ENCODE assay signal across 11 cellular contexts in the genomic region with DNA sequence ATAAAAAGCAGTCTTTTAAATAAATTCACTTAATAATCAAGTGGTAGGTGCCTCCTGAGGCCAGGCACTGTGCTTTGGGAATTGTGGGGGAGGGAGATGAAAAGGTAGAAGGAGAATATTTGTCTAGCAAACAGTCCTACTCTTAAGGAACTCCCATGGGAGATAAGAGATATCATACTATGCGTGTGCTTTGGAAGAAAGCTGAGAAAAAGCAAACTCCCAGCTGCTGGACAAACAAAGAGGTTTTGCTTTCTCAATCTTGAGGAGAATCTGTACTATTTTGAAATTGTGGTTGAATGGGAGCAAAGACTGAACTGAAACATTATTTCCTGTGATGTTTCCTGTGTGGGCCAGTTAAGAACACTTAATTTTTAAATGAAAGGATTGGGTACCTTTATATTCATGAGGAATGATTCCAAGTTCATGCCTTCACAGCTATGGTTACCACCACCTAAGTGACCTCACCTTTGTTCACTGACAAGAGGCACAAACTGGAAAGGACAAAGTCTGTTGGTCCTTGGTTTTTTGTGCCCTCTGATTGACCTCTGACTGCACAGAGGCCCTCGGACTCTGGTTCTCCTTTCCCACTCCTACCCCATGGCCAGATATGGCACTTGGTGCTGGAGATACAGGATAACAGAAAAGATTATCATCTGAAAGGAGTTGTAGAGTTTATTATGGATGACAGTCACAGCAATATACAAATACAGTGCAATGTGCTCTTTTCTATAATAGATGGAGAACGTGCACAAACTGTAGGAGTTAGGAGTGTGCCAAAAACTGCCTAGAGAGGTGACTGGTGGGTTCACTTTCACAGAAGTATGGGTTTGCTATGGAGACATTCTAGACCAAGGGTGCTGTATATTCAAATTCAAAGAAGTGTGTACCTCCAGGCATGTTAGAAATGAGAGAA. TPM values are rescaled to one million over a fixed set of nuclear protein-coding genes. Genes with fewer than 3 reads are reported as not detected.
DNase-seq lines count a peak whose midpoint lies in the region; ATAC-seq and TF ChIP-seq lines count a peak whose summit lies in the region.
"Had no signal": no experiment of that assay in that cellular context is flagged by ENCODE, and none has a peak within 500 bp of the region (broad histone marks: within the 10 kb centered on the region; RNA-seq: fewer than 3 reads in every experiment).

No MANE protein-coding gene starts in this region.

- 36 to 37% methylated on average over 3 of the region's 3 CpGs for WGBS in aorta, 2 donors

- H3K79me2 ChIP-seq in DOHH2 (ENCODE audit: control insufficient read depth, low read length) = peaks cover 83% of the 10 kb centered on the region
- H3K79me2 ChIP-seq in Loucy (ENCODE audit: insufficient read depth, low read length) = peaks cover 63% of the 10 kb centered on the region
- no peaks in the 10 kb centered on the region for H3K79me2 ChIP-seq in GM23338 (replicated peaks; ENCODE audit: insufficient read depth)
- H3K79me2 ChIP-seq: hepatocyte had no signal

- H3K4me1 ChIP-seq in DOHH2 (ENCODE audit: control insufficient read depth, low read length) (peaks cover 77% of the 10 kb centered on the region), Loucy (ENCODE audit: insufficient read depth, low read length, poor library complexity, severe bottlenecking) (peaks cover 62% of the 10 kb centered on the region), aorta (ENCODE audit: control insufficient read depth in 1 of 2, insufficient read depth in 2 of 2, low read length in 2 of 2) (no peaks in the 10 kb centered on the region), GM23338 (ENCODE audit: insufficient read depth) (peaks cover 10% of the 10 kb centered on the region; the same call in 1 of the 2 replicates)

- H3K4me3 Mint-ChIP-seq in activated naive CD8-positive, alpha-beta T cell treated with anti-CD3 and anti-CD28 coated beads, Interleukin-2, amount 50 U/mL, for 24 hours = peak overlapping the region; percentile 93
- H3K4me3 Mint-ChIP-seq in progenitor cell of endocrine pancreas (ENCODE audit: low read depth) = no peak overlapping the region
- H3K4me3 Mint-ChIP-seq in GM23338 = no peak overlapping the region

- H2AFZ ChIP-seq in Loucy (ENCODE audit: low read length) (peak overlapping the region; percentile 58), GM23338 (no peak overlapping the region)
- H2AFZ ChIP-seq: hepatocyte had no signal

- H3K27ac Mint-ChIP-seq in activated naive CD8-positive, alpha-beta T cell treated with anti-CD3 and anti-CD28 coated beads, Interleukin-2, amount 50 U/mL, for 24 hours = peak overlapping the region; percentile 98
- peak overlapping the region; percentile 51 for H3K27ac Mint-ChIP-seq in progenitor cell of endocrine pancreas
- H3K27ac Mint-ChIP-seq in GM23338 = no peak overlapping the region

- H3K9me2 ChIP-seq in DOHH2 (replicated peaks; ENCODE audit: control insufficient read depth, low read length) (no peaks in the 10 kb centered on the region), Loucy (replicated peaks; ENCODE audit: low read depth, low read length) (no peaks in the 10 kb centered on the region), GM23338 (ENCODE audit: insufficient read depth) (peaks cover 5% of the 10 kb centered on the region; the same call in 1 of the 2 replicates)

- DNase-seq in activated naive CD8-positive, alpha-beta T cell treated with anti-CD3 and anti-CD28 coated beads, Interleukin-2, amount 50 U/mL, for 24 hours = no peak
- DNase-seq in progenitor cell of endocrine pancreas (ENCODE audit: low spot score, unreplicated experiment) (no peak), NCI-H2081 (lab: John Stamatoyannopoulos, UW) (no peak), aorta (no peak), GM23338 (ENCODE audit: low spot score) (no peak)

- H3K4me2 ChIP-seq in DOHH2 (ENCODE audit: low read length) (peak overlapping the region; percentile 99), Loucy (ENCODE audit: low read depth, low read length, poor library complexity, severe bottlenecking) (peak overlapping the region; percentile 95), GM23338 (no peak overlapping the region)
- H3K4me2 ChIP-seq: hepatocyte had no signal

- H3K9me3 ChIP-seq in DOHH2 (ENCODE audit: control insufficient read depth, insufficient read depth, low read length) = no peaks in the 10 kb centered on the region
- no peaks in the 10 kb centered on the region for H3K9me3 ChIP-seq in Loucy (ENCODE audit: insufficient read depth, low read depth, low read length)
- H3K9me3 ChIP-seq in aorta (ENCODE audit: control insufficient read depth, low read length) = no peaks in the 10 kb centered on the region

- H3K4me3 ChIP-seq in DOHH2 (ENCODE audit: low read length) = peak overlapping the region; percentile 82
- peak overlapping the region; percentile 88 for H3K4me3 ChIP-seq in Loucy (ENCODE audit: low read length, poor library complexity, severe bottlenecking)
- H3K4me3 ChIP-seq in aorta (ENCODE audit: low read length in 2 of 2) = no peak overlapping the region
- H3K4me3 ChIP-seq in GM23338 = no peak overlapping the region
- H3K4me3 ChIP-seq: hepatocyte had no signal

- peaks cover 21% of the 10 kb centered on the region for H3K36me3 Mint-ChIP-seq in activated naive CD8-positive, alpha-beta T cell treated with anti-CD3 and anti-CD28 coated beads, Interleukin-2, amount 50 U/mL, for 24 hours (ENCODE audit: low read depth)
- H3K36me3 Mint-ChIP-seq in progenitor cell of endocrine pancreas (ENCODE audit: insufficient read depth) (no peaks in the 10 kb centered on the region), GM23338 (ENCODE audit: low read depth) (no peaks in the 10 kb centered on the region)

- H3K27me3 Mint-ChIP-seq in activated naive CD8-positive, alpha-beta T cell treated with anti-CD3 and anti-CD28 coated beads, Interleukin-2, amount 50 U/mL, for 24 hours = no peaks in the 10 kb centered on the region
- H3K27me3 Mint-ChIP-seq in progenitor cell of endocrine pancreas (no peaks in the 10 kb centered on the region), GM23338 (ENCODE audit: insufficient read depth, low read depth, poor library complexity) (peaks cover 1% of the 10 kb centered on the region)

- peak overlapping the region; percentile 83 for H3K9ac ChIP-seq in Loucy (ENCODE audit: low read depth, low read length, poor library complexity, severe bottlenecking)

- intact Hi-C loops in aorta (cut with DNase I) = no loop called here

- H3K27ac ChIP-seq in DOHH2 (ENCODE audit: low read depth, low read length) = peak overlapping the region; percentile 98
- no peak overlapping the region for H3K27ac ChIP-seq in aorta (ENCODE audit: low read depth in 1 of 2, low read length in 2 of 2)
- H3K27ac ChIP-seq in GM23338 (ENCODE audit: low read depth) = no peak overlapping the region
- H3K27ac ChIP-seq: hepatocyte had no signal

- peaks cover 12% of the 10 kb centered on the region; the same call in 1 of the 2 replicates for H4K20me1 ChIP-seq in DOHH2 (ENCODE audit: control insufficient read depth, insufficient read depth, low read depth, low read length)
- H4K20me1 ChIP-seq in Loucy (ENCODE audit: insufficient read depth, low read length, poor library complexity, severe bottlenecking) = peaks cover 24% of the 10 kb centered on the region
- H4K20me1 ChIP-seq in GM23338 (replicated peaks; ENCODE audit: insufficient read depth) = no peaks in the 10 kb centered on the region

- peaks cover 41% of the 10 kb centered on the region for H3F3A ChIP-seq in DOHH2 (ENCODE audit: control insufficient read depth, insufficient read depth)
- peaks cover 7% of the 10 kb centered on the region; the same call in 1 of the 2 replicates for H3F3A ChIP-seq in Loucy (ENCODE audit: low read depth)
- no peaks in the 10 kb centered on the region for H3F3A ChIP-seq in GM23338 (replicated peaks; ENCODE audit: low read depth)

- H3K36me3 ChIP-seq in DOHH2 (ENCODE audit: control insufficient read depth, low read length) (peaks cover 65% of the 10 kb centered on the region), Loucy (ENCODE audit: insufficient read depth, low read length) (no peaks in the 10 kb centered on the region), aorta (ENCODE audit: control insufficient read depth in 1 of 2, insufficient read depth in 2 of 2, low read length in 1 of 2) (no peaks in the 10 kb centered on the region), GM23338 (ENCODE audit: insufficient read depth) (no peaks in the 10 kb centered on the region)

- no peaks in the 10 kb centered on the region for H3K9me3 Mint-ChIP-seq in activated naive CD8-positive, alpha-beta T cell treated with anti-CD3 and anti-CD28 coated beads, Interleukin-2, amount 50 U/mL, for 24 hours
- H3K9me3 Mint-ChIP-seq in progenitor cell of endocrine pancreas (ENCODE audit: low read depth) (peaks cover 21% of the 10 kb centered on the region), GM23338 (no peaks in the 10 kb centered on the region)

- ATAC-seq in activated naive CD8-positive, alpha-beta T cell treated with anti-CD3 and anti-CD28 coated beads, Interleukin-2, amount 50 U/mL, for 24 hours = no peak
- ATAC-seq in HG02610 (IDR thresholded peaks at IDR 0.05; ENCODE audit: unreplicated experiment) (no peak), aorta (ENCODE audit: low FRiP score) (no peak), GM23338 (no peak)

- H3K27me3 ChIP-seq in DOHH2 (ENCODE audit: control insufficient read depth, low read length) (no peaks in the 10 kb centered on the region), Loucy (ENCODE audit: insufficient read depth, low read length, poor library complexity, severe bottlenecking) (no peaks in the 10 kb centered on the region), aorta (ENCODE audit: control insufficient read depth in 1 of 2, insufficient read depth in 2 of 2, low read length in 1 of 2) (no peaks in the 10 kb centered on the region), GM23338 (ENCODE audit: insufficient read depth) (no peaks in the 10 kb centered on the region)
- H3K27me3 ChIP-seq: hepatocyte had no signal

- no peak for TF ChIP-seq CTCF in DOHH2 (IDR thresholded peaks at IDR 0.05; ENCODE audit: low read depth, low read length, poor library complexity, severe bottlenecking)
- no peak for TF ChIP-seq CTCF in Loucy (conservative IDR thresholded peaks at IDR 0.05; ENCODE audit: low read length)
- TF ChIP-seq CTCF in progenitor cell of endocrine pancreas (IDR thresholded peaks at IDR 0.05; ENCODE audit: unreplicated experiment) = no peak
- no peak for TF ChIP-seq CTCF in GM23338 (conservative IDR thresholded peaks at IDR 0.05; ENCODE audit: low read depth in 2 of 2)

- peaks cover 53% of the 10 kb centered on the region for H3K4me1 Mint-ChIP-seq in activated naive CD8-positive, alpha-beta T cell treated with anti-CD3 and anti-CD28 coated beads, Interleukin-2, amount 50 U/mL, for 24 hours
- H3K4me1 Mint-ChIP-seq in progenitor cell of endocrine pancreas (ENCODE audit: low read depth) = peaks cover 15% of the 10 kb centered on the region
- H3K4me1 Mint-ChIP-seq in GM23338 = peaks cover 17% of the 10 kb centered on the region

TF ChIP-seq in GM23338, 12 proteins besides CTCF, POLR2A, EP300 and RAD21 (continues in another document):
- TF ChIP-seq ZNF331 (CRISPR knock-in tag; IDR thresholded peaks at IDR 0.05; ENCODE audit: low read depth) (no peak), EZH2 (IDR thresholded peaks at IDR 0.05; ENCODE audit: low read depth, unreplicated experiment) (no peak), EZH2phosphoT487 (IDR thresholded peaks at IDR 0.05; ENCODE audit: unreplicated experiment) (no peak)

RNA-seq across cellular contexts. Expression of gene CD53, which starts 1.6 kb away (rescaled TPM):
- not detected in 2 replicates for total RNA-seq in progenitor cell of endocrine pancreas
- total RNA-seq in aorta = 10 to 100 TPM; 38.3 to 50.7 TPM
- 10 to 100 TPM in 1 of 2 donors, 1 to 10 TPM in 1; 8.0 to 49.3 TPM for polyA plus RNA-seq in aorta
- total RNA-seq in GM23338 (2014; rRNA removed; shearing (Covaris generic)) = 0.28 and 0.93 TPM in 2 replicates
- polyA plus RNA-seq in GM23338 (2016; fragmentation: Nextera tagmentation; extraction: Ambion mirVana) = 0.70 and 0.89 TPM in 2 replicates
- total RNA-seq: astrocyte, LHCN-M2 had no signal

Comparison
In these comparisons a context has a peak if more than half of its experiments do, and no peak if none do; other contexts are left out.
1. H3K4me3 ChIP-seq: peak in DOHH2 (single experiment) and Loucy (single experiment); none in aorta (0 of 2) and GM23338 (single experiment).
2. RNA of gene CD53, which starts 1.6 kb away (total RNA-seq): 38.3 to 50.7 TPM in aorta; 0.28 to 0.93 TPM in GM23338 and not detected in progenitor cell of endocrine pancreas; every median in the first group is over 10 times any median in the second.